Comparison of ENCODE assay signal across 24 cellular contexts in the genomic region with DNA sequence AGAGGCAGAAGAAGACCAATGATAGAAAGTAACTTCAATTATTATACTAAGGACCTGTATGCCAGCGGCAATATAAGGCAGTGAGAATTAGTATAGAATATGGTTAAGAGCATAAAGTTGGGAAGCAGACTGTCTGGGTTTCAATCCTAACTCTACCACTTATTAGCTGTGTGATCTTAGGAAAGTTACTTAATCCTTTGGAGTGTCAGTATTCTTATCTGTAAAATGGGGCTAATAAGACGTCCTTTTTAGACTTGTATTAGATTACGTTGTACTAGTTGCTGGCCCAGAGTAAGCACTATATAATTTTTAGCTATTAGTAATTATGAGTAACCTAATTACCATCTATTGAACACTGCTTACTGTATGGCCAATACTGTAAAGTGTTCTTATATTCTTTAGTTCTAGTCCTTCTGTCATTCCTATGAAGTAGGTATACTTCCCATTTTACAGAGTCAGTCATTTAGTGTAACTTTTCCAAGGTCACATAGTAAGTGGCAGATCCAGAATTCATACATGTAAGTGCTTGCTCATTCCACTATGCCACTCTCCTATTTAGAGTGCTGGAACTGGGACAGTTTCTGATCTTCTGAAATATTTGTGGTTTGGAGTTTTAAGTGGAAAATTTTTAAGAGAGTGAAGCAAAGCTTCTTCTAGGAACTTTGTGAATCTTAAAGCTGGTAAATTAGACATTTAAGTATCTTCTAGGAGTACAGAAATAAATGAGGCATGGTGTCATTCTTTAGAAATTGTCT. TPM values are rescaled to one million over a fixed set of nuclear protein-coding genes. Genes with fewer than 3 reads are reported as not detected.
DNase-seq lines count a peak whose midpoint lies in the region; TF ChIP-seq lines count a peak whose summit lies in the region.
"Had no signal": no experiment of that assay in that cellular context is flagged by ENCODE, and none has a peak within 500 bp of the region (broad histone marks: within the 10 kb centered on the region; RNA-seq: fewer than 3 reads in every experiment).

No MANE protein-coding gene starts in this region.

- H3K27me3 ChIP-seq in hepatocyte (no peaks in the 10 kb centered on the region), SK-N-SH (ENCODE audit: insufficient read depth) (no peaks in the 10 kb centered on the region), osteoblast (ENCODE audit: insufficient read depth, low read length) (no peaks in the 10 kb centered on the region)
- H3K27me3 ChIP-seq: body of pancreas, foreskin keratinocyte, SJSA1, suprapubic skin, vagina had no signal

- H4K20me1 ChIP-seq in hepatocyte (ENCODE audit: insufficient read depth, poor library complexity, severe bottlenecking) = peaks cover 4% of the 10 kb centered on the region
- peaks cover 8% of the 10 kb centered on the region for H4K20me1 ChIP-seq in SK-N-SH (ENCODE audit: insufficient read depth)
- peaks cover 20% of the 10 kb centered on the region for H4K20me1 ChIP-seq in osteoblast (ENCODE audit: insufficient read depth, low read length)

- in situ Hi-C loops in astrocyte of the cerebellum (cut with HindIII; ENCODE audit: low sequenced_read_pairs) = no loop called here

- H3K4me2 ChIP-seq in hepatocyte = no peak overlapping the region
- H3K4me2 ChIP-seq in SK-N-SH = no peak overlapping the region
- H3K4me2 ChIP-seq in osteoblast (ENCODE audit: insufficient read depth, low read length) = no peak overlapping the region

- DNase-seq in AG08395 (ENCODE audit: low spot score) (peak; percentile 52), GM03348 (ENCODE audit: low spot score) (peak; percentile 72), astrocyte of the cerebellum (ENCODE audit: low read depth) (peak; percentile 4), hepatocyte (ENCODE audit: low spot score) (no peak), SK-N-SH (no peak), osteoblast (ENCODE audit: insufficient read length, low spot score, missing footprints) (no peak), MV-4-11 (lab: John Stamatoyannopoulos, UW) (no peak), NOMO-1 treated with dmso at 0.1 percent for 144 hours (lab: John Stamatoyannopoulos, UW; ENCODE audit: unreplicated experiment) (no peak)
- DNase-seq: activated naive CD4-positive, alpha-beta T cell treated with anti-CD3 and anti-CD28 coated beads for 36 hours; body of pancreas; DMS79 treated with DMSO at 0.1 percent for 48 hours; foreskin keratinocyte; islet precursor cell; NCI-H1048; NCI-H2029 treated with DMSO at 0.1 percent for 48 hours; NCI-H510A; T-helper 17 cell had no signal

- H3K9ac ChIP-seq in SK-N-SH = no peak overlapping the region

- H3K27ac ChIP-seq in hepatocyte = peak overlapping the region; percentile 5
- peak overlapping the region in 1 of 2 experiments; percentile 13; a peak in 1 of 4 replicates for H3K27ac ChIP-seq in SK-N-SH (ENCODE audit: low read depth in 2 of 2, low read length in 1 of 2)
- no peak overlapping the region for H3K27ac ChIP-seq in osteoblast (ENCODE audit: low read depth, low read length)
- H3K27ac ChIP-seq: body of pancreas, coronary artery, foreskin keratinocyte, SJSA1, suprapubic skin, vagina had no signal

- peaks cover 5% of the 10 kb centered on the region for H3K4me1 ChIP-seq in hepatocyte (ENCODE audit: insufficient read depth)
- H3K4me1 ChIP-seq in SK-N-SH (ENCODE audit: control insufficient read depth in 1 of 2, insufficient read depth in 2 of 2, low read depth in 1 of 2, low read length in 1 of 2) = no peaks in the 10 kb centered on the region
- H3K4me1 ChIP-seq in osteoblast (ENCODE audit: insufficient read depth, low read length) = peaks cover 4% of the 10 kb centered on the region
- H3K4me1 ChIP-seq: body of pancreas, foreskin keratinocyte, HAP-1, SJSA1, suprapubic skin, vagina had no signal

- TF ChIP-seq CTCF in astrocyte of the cerebellum (IDR thresholded peaks at IDR 0.05; ENCODE audit: low read depth, low read length, missing control alignments) = no peak
- no peak for TF ChIP-seq CTCF in hepatocyte (IDR thresholded peaks at IDR 0.05; ENCODE audit: poor library complexity)
- no peak for TF ChIP-seq CTCF in SK-N-SH (IDR thresholded peaks at IDR 0.05)
- TF ChIP-seq CTCF in osteoblast (IDR thresholded peaks at IDR 0.05; ENCODE audit: extremely low read depth, low read depth, low read length) = no peak

- H3K79me2 ChIP-seq in hepatocyte = peaks cover 11% of the 10 kb centered on the region
- no peaks in the 10 kb centered on the region for H3K79me2 ChIP-seq in SK-N-SH (ENCODE audit: insufficient read depth)
- H3K79me2 ChIP-seq in osteoblast (ENCODE audit: insufficient read depth, low read length) = peaks cover 4% of the 10 kb centered on the region

- peaks cover 24% of the 10 kb centered on the region for H3F3A ChIP-seq in SK-N-SH (replicated peaks; ENCODE audit: insufficient read depth)

- no peak overlapping the region for H3K4me3 ChIP-seq in astrocyte of the cerebellum (ENCODE audit: low read depth, low read length)
- H3K4me3 ChIP-seq in hepatocyte = no peak overlapping the region
- no peak overlapping the region for H3K4me3 ChIP-seq in SK-N-SH (ENCODE audit: low read depth in 2 of 2, low read length in 1 of 2)
- no peak overlapping the region for H3K4me3 ChIP-seq in osteoblast (ENCODE audit: insufficient read depth, low read length)
- H3K4me3 ChIP-seq: body of pancreas, coronary artery, HAP-1, lung, SJSA1, suprapubic skin, vagina had no signal

- H2AFZ ChIP-seq in hepatocyte = no peak overlapping the region
- no peak overlapping the region for H2AFZ ChIP-seq in SK-N-SH (ENCODE audit: low read depth)
- no peak overlapping the region for H2AFZ ChIP-seq in osteoblast (ENCODE audit: low read length)

- no peak for TF ChIP-seq EP300 in SK-N-SH (IDR thresholded peaks at IDR 0.05; ENCODE audit: borderline replicate concordance in 1 of 2, low read depth in 1 of 2, low read length in 1 of 2)

- H3K36me3 ChIP-seq in hepatocyte (replicated peaks; ENCODE audit: insufficient read depth, low read depth) (no peaks in the 10 kb centered on the region), SK-N-SH (replicated peaks in 1 of 2; ENCODE audit: control insufficient read depth in 1 of 2, insufficient read depth in 2 of 2, low read length in 1 of 2) (peaks cover 54 to 56% of the 10 kb centered on the region in 2 experiments), osteoblast (ENCODE audit: insufficient read depth, low read length) (peaks cover 69% of the 10 kb centered on the region)

- no peaks in the 10 kb centered on the region for H3K9me2 ChIP-seq in hepatocyte (replicated peaks; ENCODE audit: insufficient read depth)
- no peaks in the 10 kb centered on the region for H3K9me2 ChIP-seq in SK-N-SH

- no peak for TF ChIP-seq RAD21 in SK-N-SH (IDR thresholded peaks at IDR 0.05; ENCODE audit: low read length)

- CTCF ChIA-PET in SK-N-SH (lab: Yijun Ruan, JAX) = interaction anchor here (0.6 to 1.5 kb wide), 2 partner anchors 8 to 234 kb away, joined by 3 to 4 read pairs; no protein-coding TSS in a partner anchor

- POLR2A ChIA-PET in SK-N-SH (lab: Yijun Ruan, JAX) = no interaction called here

- 94% methylated on average over 3 of the region's 3 CpGs for WGBS in hepatocyte (ENCODE audit: low lambda C conversion rate, missing lambda C conversion rate)
- 97% methylated on average over 3 of the region's 3 CpGs for WGBS in SK-N-SH (ENCODE audit: low lambda C conversion rate)

- H3K9me3 ChIP-seq in hepatocyte (ENCODE audit: low read depth) (no peaks in the 10 kb centered on the region), SK-N-SH (no peaks in the 10 kb centered on the region), osteoblast (ENCODE audit: low read depth, low read length) (no peaks in the 10 kb centered on the region)
- H3K9me3 ChIP-seq: body of pancreas, HAP-1, SJSA1, suprapubic skin, vagina had no signal

TF ChIP-seq in SK-N-SH, 30 proteins besides CTCF, POLR2A, EP300 and RAD21 (continues in another document):
- TF ChIP-seq RXRA (IDR thresholded peaks at IDR 0.05; ENCODE audit: borderline replicate concordance, low read depth) (no peak), RCOR1 (IDR thresholded peaks at IDR 0.05; ENCODE audit: low read length) (no peak), JUND (IDR thresholded peaks at IDR 0.05) (no peak), MXI1 (IDR thresholded peaks at IDR 0.05; ENCODE audit: low read depth, low read length) (no peak), EZH2phosphoT487 (IDR thresholded peaks at IDR 0.05; ENCODE audit: borderline replicate concordance, low read depth) (no peak), SIN3A (IDR thresholded peaks at IDR 0.05; ENCODE audit: borderline replicate concordance, low read depth, low read length) (no peak), TAF1 (IDR thresholded peaks at IDR 0.05; ENCODE audit: borderline replicate concordance, low read depth, low read length) (no peak), FOXJ3 (CRISPR knock-in tag; IDR thresholded peaks at IDR 0.05) (no peak), TCF12 (IDR thresholded peaks at IDR 0.05) (no peak), YY1 (IDR thresholded peaks at IDR 0.05; ENCODE audit: low read depth) (no peak), MEF2A (IDR thresholded peaks at IDR 0.05; ENCODE audit: borderline replicate concordance, low read depth) (no peak), NFIC (IDR thresholded peaks at IDR 0.05; ENCODE audit: borderline replicate concordance) (no peak), RFX5 (IDR thresholded peaks at IDR 0.05; ENCODE audit: low read length) (no peak), POLR2AphosphoS5 (IDR thresholded peaks at IDR 0.05; ENCODE audit: low read depth, low read length) (no peak)

RNA-seq across cellular contexts. Expression of a gene that starts 22.5 kb away (rescaled TPM):
- total RNA-seq in hepatocyte (not detected in 2 replicates), osteoblast (not detected in 2 replicates)
- polyA plus RNA-seq in hepatocyte (not detected in 2 replicates), SK-N-SH (2012; rRNA removed) (not detected in 2 replicates)
- not detected in 2 replicates for polyA plus RNA-seq in SK-N-SH (2012; cell fraction: cytosol; rRNA removed)
- not detected in 2 replicates for polyA plus RNA-seq in SK-N-SH (2012; cell fraction: nucleus; rRNA removed)
- total RNA-seq: activated naive CD4-positive, alpha-beta T cell treated with anti-CD3 and anti-CD28 coated beads for 36 hours; body of pancreas; foreskin keratinocyte; renal cortical epithelial cell; SJSA1; suprapubic skin; vagina had no signal
- polyA plus RNA-seq: foreskin keratinocyte had no signal

RNA-seq across cellular contexts. Expression of a gene that starts 33.9 kb away (rescaled TPM):
- total RNA-seq in hepatocyte = 0.72 and 1.4 TPM in 2 replicates
- polyA plus RNA-seq in hepatocyte = 0.54 and 1.1 TPM in 2 replicates
- polyA plus RNA-seq in SK-N-SH (2012; rRNA removed) = 0.23 and 0.57 TPM in 2 replicates
- 0.33 and 0.45 TPM in 2 replicates for polyA plus RNA-seq in SK-N-SH (2012; cell fraction: cytosol; rRNA removed)
- polyA plus RNA-seq in SK-N-SH (2012; cell fraction: nucleus; rRNA removed) = 0.06 and 0.08 TPM in 2 replicates
- under 0.01 and 0.36 TPM in 2 replicates for total RNA-seq in osteoblast
- total RNA-seq: foreskin keratinocyte, renal cortical epithelial cell, SJSA1 had no signal

RNA-seq across cellular contexts. Expression of a gene that starts 36.9 kb away (rescaled TPM):
- total RNA-seq in hepatocyte (36.1 and 48.2 TPM in 2 replicates), osteoblast (53.3 and 55.0 TPM in 2 replicates)
- polyA plus RNA-seq in hepatocyte (14.8 and 15.7 TPM in 2 replicates), SK-N-SH (2012; rRNA removed) (67.5 and 78.0 TPM in 2 replicates)
- 117 and 139 TPM in 2 replicates for polyA plus RNA-seq in SK-N-SH (2012; cell fraction: cytosol; rRNA removed)
- polyA plus RNA-seq in SK-N-SH (2012; cell fraction: nucleus; rRNA removed) = 43.9 and 71.3 TPM in 2 replicates

RNA-seq across cellular contexts. Expression of a gene that starts 50.8 kb away (rescaled TPM):
- total RNA-seq in hepatocyte (11.2 and 18.0 TPM in 2 replicates), osteoblast (1.2 and 1.8 TPM in 2 replicates)
- polyA plus RNA-seq in hepatocyte (10.8 and 12.0 TPM in 2 replicates), SK-N-SH (2012; rRNA removed) (0.23 and 0.33 TPM in 2 replicates)
- polyA plus RNA-seq in SK-N-SH (2012; cell fraction: cytosol; rRNA removed) = 0.30 and 0.52 TPM in 2 replicates
- polyA plus RNA-seq in SK-N-SH (2012; cell fraction: nucleus; rRNA removed) = 0.32 and 0.40 TPM in 2 replicates

Comparison
In these comparisons a context has a peak if more than half of its experiments do, and no peak if none do; other contexts are left out.
1. DNase-seq: peak in AG08395 (single experiment), GM03348 (single experiment) and astrocyte of the cerebellum (single experiment); none in hepatocyte (single experiment), SK-N-SH (single experiment), osteoblast (single experiment), MV-4-11 (single experiment) and NOMO-1 treated with dmso at 0.1 percent for 144 hours (single experiment).